Comparison of ENCODE assay signal across 17 cellular contexts in genomic region chr5:140205216-140205615, GRCh38. TPM values are rescaled to one million over a fixed set of nuclear protein-coding genes. Genes with fewer than 3 reads are reported as not detected.
A peak's percentile ranks its signal among the peaks of the same experiment; 100 is the strongest.
DNase-seq lines count a peak whose midpoint lies in the region; ATAC-seq and TF ChIP-seq lines count a peak whose summit lies in the region.
"Had no signal": no experiment of that assay in that cellular context is flagged by ENCODE, and none has a peak within 500 bp of the region (broad histone marks: within the 10 kb centered on the region; RNA-seq: fewer than 3 reads in every experiment).

No MANE protein-coding gene starts in this region.

- ATAC-seq in body of pancreas (peak; percentile 25), GM19395 (IDR thresholded peaks at IDR 0.05; ENCODE audit: unreplicated experiment) (no peak)
- ATAC-seq: left colon, natural killer cell had no signal

- DNase-seq in SKM-1 treated with dmso at 0.1 percent for 144 hours (lab: John Stamatoyannopoulos, UW; ENCODE audit: unreplicated experiment) (peak; percentile 39), SKM-1 (lab: John Stamatoyannopoulos, UW; ENCODE audit: unreplicated experiment) (no peak), body of pancreas (no peak), kidney tubule cell (ENCODE audit: low spot score) (peak; percentile 49), NCI-H2081 (lab: John Stamatoyannopoulos, UW) (no peak), caudate nucleus (lab: John Stamatoyannopoulos, UW) (no peak)
- no peak for DNase-seq in activated naive CD4-positive, alpha-beta T cell treated with anti-CD3 and anti-CD28 coated beads for 36 hours
- DNase-seq: brain microvascular endothelial cell, Caco-2, glutamatergic neuron, left colon, natural killer cell, NCI-H1930, NCI-H748 treated with DMSO at 0.1 percent for 48 hours, spleen had no signal

- no peak overlapping the region for H3K27ac Mint-ChIP-seq in activated naive CD4-positive, alpha-beta T cell treated with anti-CD3 and anti-CD28 coated beads for 36 hours
- H3K27ac Mint-ChIP-seq: natural killer cell had no signal

- H3K27ac ChIP-seq in body of pancreas (no peak overlapping the region), caudate nucleus (ENCODE audit: low read depth, low read length) (no peak overlapping the region)
- H3K27ac ChIP-seq: A549, brain microvascular endothelial cell, spleen had no signal

- H3K4me3 ChIP-seq in body of pancreas: no peak overlapping the region
- H3K4me3 ChIP-seq: A549, spleen had no signal

- CTCF ChIA-PET in activated naive CD4-positive, alpha-beta T cell treated with anti-CD3 and anti-CD28 coated beads for 36 hours (lab: Charles Lee): no interaction called here

- no peaks in the 10 kb centered on the region for H3K36me3 ChIP-seq in body of pancreas (replicated peaks in 1 of 2; ENCODE audit: insufficient read depth in 1 of 2, low read depth in 2 of 2)
- H3K36me3 ChIP-seq: brain microvascular endothelial cell had no signal

- H3K4me1 ChIP-seq in body of pancreas: peaks cover 59% of the 10 kb centered on the region

- no peaks in the 10 kb centered on the region for H3K27me3 Mint-ChIP-seq in activated naive CD4-positive, alpha-beta T cell treated with anti-CD3 and anti-CD28 coated beads for 36 hours (ENCODE audit: low read depth)

- intact Hi-C loops in body of pancreas (cut with DNase I): no loop called here
- intact Hi-C loops in activated naive CD4-positive, alpha-beta T cell treated with anti-CD3 and anti-CD28 coated beads for 36 hours (cut with micrococcal nuclease): no loop called here

- WGBS in body of pancreas, 2 donors: 49 to 61% methylated on average over 2 of the region's 2 CpGs

- H3K4me1 Mint-ChIP-seq in activated naive CD4-positive, alpha-beta T cell treated with anti-CD3 and anti-CD28 coated beads for 36 hours (ENCODE audit: low read depth): peaks cover 3% of the 10 kb centered on the region

- no peak overlapping the region for H3K4me3 Mint-ChIP-seq in activated naive CD4-positive, alpha-beta T cell treated with anti-CD3 and anti-CD28 coated beads for 36 hours
- H3K4me3 Mint-ChIP-seq: natural killer cell had no signal

- no peaks in the 10 kb centered on the region for H3K27me3 ChIP-seq in body of pancreas
- H3K27me3 ChIP-seq: brain microvascular endothelial cell, spleen had no signal

- H3K36me3 Mint-ChIP-seq in activated naive CD4-positive, alpha-beta T cell treated with anti-CD3 and anti-CD28 coated beads for 36 hours (ENCODE audit: low read depth): peaks cover 2% of the 10 kb centered on the region
- H3K36me3 Mint-ChIP-seq: natural killer cell had no signal

- no peak for TF ChIP-seq CTCF in body of pancreas (IDR thresholded peaks at IDR 0.05)

- H3K9me3 ChIP-seq in body of pancreas: no peaks in the 10 kb centered on the region
- H3K9me3 ChIP-seq: A549, Caco-2, spleen had no signal

- TF ChIP-seq POLR2A in body of pancreas (IDR thresholded peaks at IDR 0.05): no peak

- no peaks in the 10 kb centered on the region for H3K9me3 Mint-ChIP-seq in activated naive CD4-positive, alpha-beta T cell treated with anti-CD3 and anti-CD28 coated beads for 36 hours
- H3K9me3 Mint-ChIP-seq: natural killer cell had no signal

RNA-seq across cellular contexts. Expression of gene CYSTM1, which starts 30.2 kb away (rescaled TPM):
- total RNA-seq in body of pancreas: 10 to 100 TPM; 56.8 to 97.2 TPM
- total RNA-seq in activated naive CD4-positive, alpha-beta T cell treated with anti-CD3 and anti-CD28 coated beads for 36 hours: 10 to 100 TPM; 22.3 to 25.1 TPM

Comparison
In these comparisons a context has a peak if more than half of its experiments do, and no peak if none do; other contexts are left out.
1. DNase-seq: peak in SKM-1 treated with dmso at 0.1 percent for 144 hours (single experiment) and kidney tubule cell (single experiment); none in SKM-1 (single experiment), body of pancreas (0 of 4), NCI-H2081 (0 of 2), caudate nucleus (0 of 61) and activated naive CD4-positive, alpha-beta T cell treated with anti-CD3 and anti-CD28 coated beads for 36 hours (single experiment).